Comparison of ENCODE assay signal across 16 cellular contexts in the genomic region with DNA sequence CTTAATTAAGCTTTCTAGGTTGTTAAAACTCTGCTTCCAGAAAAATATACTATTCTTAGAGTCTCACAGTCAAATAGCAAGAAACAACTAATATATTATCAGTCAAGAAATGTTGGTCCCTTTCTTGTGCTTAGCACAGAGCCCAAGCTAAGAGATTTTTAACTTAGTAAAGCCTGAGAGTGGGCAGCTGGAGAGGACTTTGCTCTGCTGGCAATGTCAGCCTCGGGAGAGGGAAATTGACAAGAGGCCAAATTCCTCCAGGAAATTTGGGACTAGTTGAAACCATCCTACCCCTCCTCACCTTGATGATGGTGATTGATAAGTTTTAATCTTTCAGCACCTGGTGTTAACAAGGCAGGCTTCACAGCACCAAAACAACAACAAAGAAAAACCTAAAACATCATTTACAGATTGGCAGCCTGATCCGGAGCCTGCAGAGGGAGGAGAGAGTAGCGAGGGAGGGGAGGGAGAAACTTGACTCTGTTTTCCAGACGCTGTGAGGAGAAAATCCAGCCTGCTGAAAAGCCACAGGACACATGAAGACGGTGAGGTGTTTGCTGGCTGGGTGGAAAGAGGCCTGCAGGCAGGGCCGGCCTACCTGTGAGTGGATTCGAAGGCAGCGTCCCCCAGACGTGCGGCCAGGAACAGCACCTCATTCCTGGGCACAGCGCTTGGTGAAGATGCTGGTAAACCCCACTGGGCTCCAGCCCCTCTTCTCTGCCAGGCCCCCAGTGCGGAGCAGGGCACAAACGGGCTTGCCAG.
DNase-seq lines count a peak whose midpoint lies in the region; ATAC-seq and TF ChIP-seq lines count a peak whose summit lies in the region.
"Had no signal": no experiment of that assay in that cellular context is flagged by ENCODE, and none has a peak within 500 bp of the region (broad histone marks: within the 10 kb centered on the region; RNA-seq: fewer than 3 reads in every experiment).

No MANE protein-coding gene starts in this region.

- no peaks in the 10 kb centered on the region for H3K27me3 Mint-ChIP-seq in nephron (ENCODE audit: low read depth)

- DNase-seq in AG09319 (ENCODE audit: extremely low read depth, low read depth) (no peak), ascending aorta (ENCODE audit: low spot score in 2 of 2) (no peak), left ventricle myocardium inferior (no peak), NCI-H1092 treated with DMSO at 0.1 percent for 48 hours (lab: John Stamatoyannopoulos, UW) (no peak), COLO829 (ENCODE audit: low spot score) (no peak), NCI-H187 (lab: John Stamatoyannopoulos, UW) (no peak)
- DNase-seq: activated CD4-positive, alpha-beta T cell treated with anti-CD3 and anti-CD28 coated beads, Interleukin-2, amount 50 U/mL, for 4 hours; KBM-7; NCI-H146; NCI-H524 treated with DMSO at 0.1 percent for 48 hours; stimulated activated CD4-positive, alpha-beta T cell treated with anti-CD3 and anti-CD28 coated beads, Interleukin-15, amount 100 ng/mL, for 24 hours; T-helper 9 cell had no signal

- no peaks in the 10 kb centered on the region for H3K27me3 ChIP-seq in ascending aorta
- no peaks in the 10 kb centered on the region for H3K27me3 ChIP-seq in left ventricle myocardium inferior (ENCODE audit: low read depth)
- H3K27me3 ChIP-seq: tibial nerve had no signal

- H3K4me3 Mint-ChIP-seq in nephron = peak overlapping the region in 1 of 3 experiments; percentile 45

- H3K9me3 ChIP-seq in ascending aorta (no peaks in the 10 kb centered on the region), left ventricle myocardium inferior (replicated peaks) (no peaks in the 10 kb centered on the region)
- H3K9me3 ChIP-seq: tibial nerve had no signal

- H3K36me3 Mint-ChIP-seq in nephron (ENCODE audit: low read depth) = no peaks in the 10 kb centered on the region

- ATAC-seq in HG03571 (IDR thresholded peaks at IDR 0.05; ENCODE audit: unreplicated experiment) = no peak

- intact Hi-C loops in ascending aorta (cut with DNase I) = loop anchor here (10.0 kb wide), 1 partner anchor 303 kb away; no protein-coding TSS in a partner anchor
- intact Hi-C loops in left ventricle myocardium inferior (cut with micrococcal nuclease) = no loop called here

- H3K36me3 ChIP-seq in ascending aorta = no peaks in the 10 kb centered on the region
- H3K36me3 ChIP-seq in left ventricle myocardium inferior = no peaks in the 10 kb centered on the region
- H3K36me3 ChIP-seq: tibial nerve had no signal

- H3K27ac Mint-ChIP-seq in nephron = peak overlapping the region; percentile 82 to 91 (median 85)
- H3K27ac Mint-ChIP-seq: activated T-helper 2 cell treated with anti-CD3 and anti-CD28 coated beads, Interferon-gamma antibody, Interleukin-2, Interleukin-4, amounts not matched to agents 10 μg/mL and 5 μg/mL and 100 μg/mL, durations not matched to agents 14 hours and 24 hours and 36 hours had no signal

- peak; percentile 0; the same call in 1 of the 2 replicates for TF ChIP-seq CTCF in AG09319 (IDR thresholded peaks at IDR 0.05; ENCODE audit: low read depth, low read length)
- no peak for TF ChIP-seq CTCF in ascending aorta (IDR thresholded peaks at IDR 0.05)
- no peak for TF ChIP-seq CTCF in left ventricle myocardium inferior (IDR thresholded peaks at IDR 0.05; ENCODE audit: borderline replicate concordance)
- TF ChIP-seq CTCF in nephron (IDR thresholded peaks at IDR 0.05; ENCODE audit: unreplicated experiment in 3 of 3) = no peak

- no peaks in the 10 kb centered on the region for H3K4me1 ChIP-seq in ascending aorta
- peaks cover 17% of the 10 kb centered on the region for H3K4me1 ChIP-seq in left ventricle myocardium inferior
- H3K4me1 ChIP-seq: tibial nerve had no signal

- H3K4me1 Mint-ChIP-seq in nephron = peaks cover 46% of the 10 kb centered on the region

- peak overlapping the region; percentile 68 to 71 for H3K27ac ChIP-seq in ascending aorta
- peak overlapping the region; percentile 62 for H3K27ac ChIP-seq in left ventricle myocardium inferior (replicated peaks)
- H3K27ac ChIP-seq: tibial nerve had no signal

- H3K4me3 ChIP-seq in ascending aorta = peak overlapping the region in 1 of 2 donors; percentile 33
- H3K4me3 ChIP-seq in left ventricle myocardium inferior = no peak overlapping the region
- H3K4me3 ChIP-seq: tibial nerve had no signal

- H3K9me3 Mint-ChIP-seq in nephron = no peaks in the 10 kb centered on the region
- H3K9me3 Mint-ChIP-seq: activated T-helper 2 cell treated with anti-CD3 and anti-CD28 coated beads, Interferon-gamma antibody, Interleukin-2, Interleukin-4, amounts not matched to agents 10 μg/mL and 5 μg/mL and 100 μg/mL, durations not matched to agents 14 hours and 24 hours and 36 hours had no signal
